In genomic region chr6:169345198-169345597, GRCh38 we compare ENCODE assay signal across 1 cellular context.
TF ChIP-seq lines count a peak whose summit lies in the region.

No MANE protein-coding gene starts in this region.

TF ChIP-seq in K562, 482 proteins besides CTCF, POLR2A, EP300 and RAD21 (continued from another document):
- TF ChIP-seq ZNF318 (IDR thresholded peaks at IDR 0.05; ENCODE audit: borderline replicate concordance in 1 of 2, low read depth in 1 of 2) = no peak
- TF ChIP-seq ATF6 (CRISPR knock-in tag; IDR thresholded peaks at IDR 0.05) = no peak
- no peak for TF ChIP-seq RFX5 (IDR thresholded peaks at IDR 0.05; ENCODE audit: low read depth, low read length)
- no peak for TF ChIP-seq DACH1 (IDR thresholded peaks at IDR 0.05; ENCODE audit: partially characterized antibody)
- no peak for TF ChIP-seq KDM4B (IDR thresholded peaks at IDR 0.05; ENCODE audit: borderline replicate concordance in 2 of 2, low read depth in 1 of 2)
- TF ChIP-seq GMEB1 (CRISPR knock-in tag; IDR thresholded peaks at IDR 0.05) = no peak
- no peak for TF ChIP-seq PURB (CRISPR knock-in tag; IDR thresholded peaks at IDR 0.05; ENCODE audit: low read depth)
- TF ChIP-seq USF1 (CRISPR knock-in tag; IDR thresholded peaks at IDR 0.05) = no peak
- no peak for TF ChIP-seq TCF3 (CRISPR knock-in tag; IDR thresholded peaks at IDR 0.05)
- no peak for TF ChIP-seq SRSF3 (IDR thresholded peaks at IDR 0.05; ENCODE audit: insufficient read depth, low read length)
- TF ChIP-seq CBX5 (IDR thresholded peaks at IDR 0.05; ENCODE audit: borderline replicate concordance, low read depth) = no peak
- TF ChIP-seq ZNF354B (CRISPR knock-in tag; IDR thresholded peaks at IDR 0.05) = no peak
- TF ChIP-seq STAT6 (CRISPR knock-in tag; IDR thresholded peaks at IDR 0.05) = no peak
- peak; percentile 87 for TF ChIP-seq NFIC (IDR thresholded peaks at IDR 0.05)
- no peak for TF ChIP-seq ZNF124 (CRISPR knock-in tag; IDR thresholded peaks at IDR 0.05)
- TF ChIP-seq ZBTB11 (CRISPR knock-in tag; IDR thresholded peaks at IDR 0.05) = no peak
- TF ChIP-seq NR3C1 (CRISPR knock-in tag; IDR thresholded peaks at IDR 0.05) = no peak
- no peak for TF ChIP-seq ZNF668 (CRISPR knock-in tag; IDR thresholded peaks at IDR 0.05)
- no peak for TF ChIP-seq ZNF778 (CRISPR knock-in tag; IDR thresholded peaks at IDR 0.05)
- TF ChIP-seq KDM2B (CRISPR knock-in tag; IDR thresholded peaks at IDR 0.05) = no peak
- TF ChIP-seq HMGXB4 (CRISPR knock-in tag; IDR thresholded peaks at IDR 0.05) = no peak
- TF ChIP-seq ZBTB26 (CRISPR knock-in tag; IDR thresholded peaks at IDR 0.05) = no peak
- TF ChIP-seq SIN3A (IDR thresholded peaks at IDR 0.05; ENCODE audit: borderline replicate concordance in 2 of 2, control insufficient read depth in 1 of 2, low read depth in 2 of 2, low read length in 2 of 2) = no peak
